ENCODE assay signal across 17 cellular contexts in the genomic region with DNA sequence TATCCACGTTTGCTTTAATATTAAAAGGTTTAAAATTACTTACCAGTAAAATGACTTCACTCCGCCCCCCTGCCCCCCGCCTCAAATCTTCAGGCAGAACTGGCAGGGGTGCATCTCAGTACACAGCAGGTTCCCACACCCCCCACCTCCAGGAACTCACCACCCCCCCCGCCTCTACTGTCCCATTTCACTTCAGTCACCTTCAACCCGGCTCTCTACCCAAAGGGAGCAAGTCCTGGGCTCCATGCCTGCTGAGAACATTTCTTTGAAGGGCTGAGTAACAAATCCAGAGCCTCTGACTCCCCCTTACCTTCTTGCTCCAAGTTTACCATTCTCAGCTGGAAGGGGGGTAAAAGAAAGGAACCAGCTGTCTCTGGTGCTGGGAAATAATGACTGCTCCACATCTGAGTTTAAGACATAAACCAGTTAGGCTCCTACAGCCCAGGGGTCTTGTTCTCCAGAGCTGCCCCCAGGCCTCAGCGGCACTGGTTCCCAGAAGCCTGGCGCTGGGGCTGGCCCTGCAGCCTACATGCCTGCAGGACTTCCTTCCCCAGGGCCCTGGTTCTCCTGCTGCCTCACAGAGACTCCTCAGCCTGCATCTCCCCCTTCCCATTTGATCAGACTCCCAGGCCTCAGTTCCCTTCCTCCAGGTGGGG. TPM values are rescaled to one million over a fixed set of nuclear protein-coding genes. Genes with fewer than 3 reads are reported as not detected.
DNase-seq lines count a peak whose midpoint lies in the region; ATAC-seq and TF ChIP-seq lines count a peak whose summit lies in the region.
"Had no signal": no experiment of that assay in that cellular context is flagged by ENCODE, and none has a peak within 500 bp of the region (broad histone marks: within the 10 kb centered on the region; RNA-seq: fewer than 3 reads in every experiment).

No MANE protein-coding gene starts in this region.

- H3F3A ChIP-seq in neural progenitor cell (ENCODE audit: low read depth) (peaks cover 10% of the 10 kb centered on the region), PC-3 (ENCODE audit: low read length, unreplicated experiment) (no peaks in the 10 kb centered on the region)

- no peaks in the 10 kb centered on the region for H3K9me2 ChIP-seq in PC-3 (replicated peaks; ENCODE audit: low read length)

- intact Hi-C loops in right cardiac atrium (cut with DNase I) (no loop called here), Right ventricle myocardium inferior (cut with DNase I) (no loop called here), PC-3 (cut with micrococcal nuclease) (no loop called here)
- intact Hi-C loops in CD4-positive, alpha-beta memory T cell (cut with micrococcal nuclease): no loop called here

- POLR2A ChIA-PET in PC-3 (lab: Charles Lee; ENCODE audit: unreplicated experiment): no interaction called here
- POLR2A ChIA-PET in CD4-positive, alpha-beta memory T cell (lab: Charles Lee; ENCODE audit: partially characterized antibody): no interaction called here

- no TSS peak for BruUV-seq in PC-3 (replicated peaks; lab: Mats Ljungman, UMichigan)

- TF ChIP-seq CTCF in neural progenitor cell (IDR thresholded peaks at IDR 0.05): no peak
- TF ChIP-seq CTCF in PC-3 (conservative IDR thresholded peaks at IDR 0.05; ENCODE audit: low read depth, low read length): no peak

- H3K4me3 ChIP-seq in right cardiac atrium (ENCODE audit: low read length): no peak overlapping the region
- H3K4me3 ChIP-seq in SK-N-MC: no peak overlapping the region
- H3K4me3 ChIP-seq in neural progenitor cell: no peak overlapping the region
- no peak overlapping the region for H3K4me3 ChIP-seq in PC-3 (ENCODE audit: low read length)
- H3K4me3 ChIP-seq in CD4-positive, alpha-beta memory T cell (ENCODE audit: low read length in 2 of 2): no peak overlapping the region
- H3K4me3 ChIP-seq: K562 had no signal

- no peaks in the 10 kb centered on the region for H3K79me2 ChIP-seq in neural progenitor cell (ENCODE audit: low read depth)
- H3K79me2 ChIP-seq in PC-3 (ENCODE audit: low read length): no peaks in the 10 kb centered on the region

- H4K20me1 ChIP-seq in neural progenitor cell (ENCODE audit: low read depth) (no peaks in the 10 kb centered on the region), PC-3 (ENCODE audit: low read length) (no peaks in the 10 kb centered on the region)

- no peak overlapping the region for H3K4me3 Mint-ChIP-seq in neural progenitor cell
- H3K4me3 Mint-ChIP-seq in CD4-positive, alpha-beta memory T cell: no peak overlapping the region

- H2AFZ ChIP-seq in neural progenitor cell (replicated peaks): peak overlapping the region; percentile 79
- no peak overlapping the region for H2AFZ ChIP-seq in PC-3 (ENCODE audit: low read length)

- H3K27ac Mint-ChIP-seq in neural progenitor cell: no peak overlapping the region
- peak overlapping the region in 3 of 7 donors; percentile 46 to 57 (median 47) for H3K27ac Mint-ChIP-seq in CD4-positive, alpha-beta memory T cell

- no peaks in the 10 kb centered on the region for H3K9me3 Mint-ChIP-seq in neural progenitor cell
- peaks cover 0 to 3% (median 0%) of the 10 kb centered on the region in 8 donors for H3K9me3 Mint-ChIP-seq in CD4-positive, alpha-beta memory T cell

- no peak overlapping the region for H3K9ac ChIP-seq in SK-N-MC (ENCODE audit: insufficient read length)
- H3K9ac ChIP-seq in neural progenitor cell: no peak overlapping the region
- H3K9ac ChIP-seq in PC-3 (ENCODE audit: low read length): no peak overlapping the region

- H3K27me3 ChIP-seq in right cardiac atrium (ENCODE audit: control insufficient read depth, insufficient read depth): no peaks in the 10 kb centered on the region
- H3K27me3 ChIP-seq in neural progenitor cell: no peaks in the 10 kb centered on the region
- no peaks in the 10 kb centered on the region for H3K27me3 ChIP-seq in PC-3 (ENCODE audit: low read length)
- no peaks in the 10 kb centered on the region for H3K27me3 ChIP-seq in CD4-positive, alpha-beta memory T cell (ENCODE audit: insufficient read depth, low read length)

- H3K4me2 ChIP-seq in neural progenitor cell: no peak overlapping the region
- H3K4me2 ChIP-seq in PC-3 (ENCODE audit: low read length): no peak overlapping the region

- ATAC-seq in right cardiac atrium: no peak
- ATAC-seq in Right ventricle myocardium inferior: no peak
- ATAC-seq in PC-3: no peak
- no peak for ATAC-seq in HG02588 (IDR thresholded peaks at IDR 0.05; ENCODE audit: unreplicated experiment)
- ATAC-seq: K562, SK-N-SH treated with all-trans-retinoic acid at 6 μM for 48 hours had no signal

- no peaks in the 10 kb centered on the region for H3K36me3 Mint-ChIP-seq in neural progenitor cell
- H3K36me3 Mint-ChIP-seq in CD4-positive, alpha-beta memory T cell: peaks cover 15 to 41% of the 10 kb centered on the region in 2 donors

- peaks cover 29% of the 10 kb centered on the region for H3K4me1 Mint-ChIP-seq in neural progenitor cell
- H3K4me1 Mint-ChIP-seq in CD4-positive, alpha-beta memory T cell: peaks cover 33 to 54% (median 45%) of the 10 kb centered on the region in 4 donors

- CTCF ChIA-PET in PC-3 (lab: Charles Lee): no interaction called here
- CTCF ChIA-PET in CD4-positive, alpha-beta memory T cell (lab: Charles Lee; ENCODE audit: partially characterized antibody): no interaction called here

- H3K9me3 ChIP-seq in right cardiac atrium (ENCODE audit: control insufficient read depth, low read length) (no peaks in the 10 kb centered on the region), SK-N-MC (ENCODE audit: low read depth, low read length) (no peaks in the 10 kb centered on the region), neural progenitor cell (ENCODE audit: low read depth) (no peaks in the 10 kb centered on the region), PC-3 (ENCODE audit: low read length) (no peaks in the 10 kb centered on the region)
- no peaks in the 10 kb centered on the region for H3K9me3 ChIP-seq in CD4-positive, alpha-beta memory T cell (ENCODE audit: control insufficient read depth in 1 of 2, low read length in 2 of 2)

- H3K27me3 Mint-ChIP-seq in neural progenitor cell (ENCODE audit: insufficient read depth, low read depth): peaks cover 10% of the 10 kb centered on the region
- H3K27me3 Mint-ChIP-seq in CD4-positive, alpha-beta memory T cell: no peaks in the 10 kb centered on the region

- H3K27ac ChIP-seq in right cardiac atrium (ENCODE audit: low read length): no peak overlapping the region
- H3K27ac ChIP-seq in SK-N-MC: peak overlapping the region; percentile 62; the same call in 1 of the 2 replicates
- no peak overlapping the region for H3K27ac ChIP-seq in neural progenitor cell
- no peak overlapping the region for H3K27ac ChIP-seq in PC-3 (ENCODE audit: low read length)
- no peak overlapping the region for H3K27ac ChIP-seq in CD4-positive, alpha-beta memory T cell (ENCODE audit: low read depth, low read length)

- 79% methylated on average over 7 of the region's 7 CpGs for WGBS in right cardiac atrium

- peaks cover 17% of the 10 kb centered on the region for H3K4me1 ChIP-seq in right cardiac atrium (ENCODE audit: control insufficient read depth, insufficient read depth, low read length)
- peaks cover 11% of the 10 kb centered on the region for H3K4me1 ChIP-seq in neural progenitor cell
- H3K4me1 ChIP-seq in PC-3 (ENCODE audit: insufficient read depth, low read length): peaks cover 23% of the 10 kb centered on the region
- peaks cover 54% of the 10 kb centered on the region for H3K4me1 ChIP-seq in CD4-positive, alpha-beta memory T cell (ENCODE audit: insufficient read depth, low read length)

- DNase-seq in right cardiac atrium (peak in 2 of 3 donors; percentile 31 to 34), Right ventricle myocardium inferior (ENCODE audit: missing footprints) (no peak), SK-N-MC (ENCODE audit: low read depth, low spot score) (no peak), neural progenitor cell (ENCODE audit: low spot score) (no peak), PC-3 (no peak)
- no peak for DNase-seq in CD4-positive, alpha-beta memory T cell
- no peak for DNase-seq in activated CD8-positive, alpha-beta memory T cell treated with anti-CD3 and anti-CD28 coated beads, Interleukin-2, amount 50 U/mL, for 48 hours
- DNase-seq: DMS79; H7; NCI-H1092 treated with DMSO at 0.1 percent for 48 hours; NCI-H2081; NCI-H446 treated with DMSO at 0.1 percent for 48 hours; NK-92 treated with Interleukin-12 subunit alpha and Interleukin-12 subunit beta, amount 100 ng/mL, for 24 hours; SHP77 had no signal

- H3K36me3 ChIP-seq in SK-N-MC (ENCODE audit: insufficient read depth, low read length) (peaks cover 9% of the 10 kb centered on the region), neural progenitor cell (no peaks in the 10 kb centered on the region), PC-3 (ENCODE audit: low read depth, low read length) (no peaks in the 10 kb centered on the region)
- peaks cover 13% of the 10 kb centered on the region for H3K36me3 ChIP-seq in CD4-positive, alpha-beta memory T cell (ENCODE audit: insufficient read depth, low read length)

RNA-seq across cellular contexts. Expression of gene DNMT3A, which starts 42.8 kb away (rescaled TPM):
- total RNA-seq in right cardiac atrium: 10 to 100 TPM; 20.0 to 22.9 (median 21.1) TPM
- polyA plus RNA-seq in right cardiac atrium: 9.9 TPM
- total RNA-seq in Right ventricle myocardium inferior: 18.6 TPM
- total RNA-seq in neural progenitor cell (ENCODE audit: low replicate concordance): 46.5 and 81.1 TPM in 2 replicates
- 12.2 and 20.6 TPM in 2 replicates for total RNA-seq in PC-3 (2014; rRNA removed)
- total RNA-seq in CD4-positive, alpha-beta memory T cell: 10 to 100 TPM; 62.2 to 71.6 TPM
- polyA plus RNA-seq in CD4-positive, alpha-beta memory T cell: 10 to 100 TPM in 1 of 2 donors, 1 to 10 TPM in 1; 7.5 to 14.6 TPM

Comparison
In these comparisons a context has a peak if more than half of its experiments do, and no peak if none do; other contexts are left out.
1. DNase-seq: peak in right cardiac atrium (2 of 3); none in Right ventricle myocardium inferior (single experiment), SK-N-MC (single experiment), neural progenitor cell (single experiment), PC-3 (single experiment), CD4-positive, alpha-beta memory T cell (0 of 5) and activated CD8-positive, alpha-beta memory T cell treated with anti-CD3 and anti-CD28 coated beads, Interleukin-2, amount 50 U/mL, for 48 hours (single experiment).